8 cellular contexts compared by ENCODE assay signal in the genomic region with DNA sequence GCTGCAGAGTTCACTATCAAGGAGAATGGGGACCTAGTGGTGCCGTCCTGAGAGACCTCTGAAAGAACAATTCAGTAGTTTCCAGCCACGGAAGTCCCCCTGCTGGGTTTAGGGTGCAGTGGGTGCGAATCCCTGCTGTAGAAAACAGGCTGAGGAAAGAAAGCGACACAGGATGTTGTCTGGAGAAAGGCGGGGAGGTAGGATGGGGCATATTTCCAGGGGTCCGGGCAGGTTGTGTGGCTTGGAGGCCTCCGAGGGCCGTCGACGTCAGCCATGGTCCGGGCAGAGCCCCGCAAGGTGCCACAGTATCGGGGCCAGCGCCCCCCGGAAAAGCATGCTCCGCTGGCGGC. TPM values are rescaled to one million over a fixed set of nuclear protein-coding genes. Genes with fewer than 3 reads are reported as not detected.
DNase-seq lines count a peak whose midpoint lies in the region; TF ChIP-seq lines count a peak whose summit lies in the region.

No MANE protein-coding gene starts in this region.

- H3K9me3 Mint-ChIP-seq in HFFc6 = no peaks in the 10 kb centered on the region

- peaks cover 5% of the 10 kb centered on the region for H3K27me3 Mint-ChIP-seq in HFFc6 (ENCODE audit: insufficient read depth)

- no peak for TF ChIP-seq CTCF in HFFc6 (IDR thresholded peaks at IDR 0.05)

- peaks cover 15% of the 10 kb centered on the region for H3K36me3 Mint-ChIP-seq in HFFc6 (ENCODE audit: low read depth)

- H3K4me1 Mint-ChIP-seq in HFFc6 (ENCODE audit: low read depth) = peaks cover 37% of the 10 kb centered on the region

- H3K27ac Mint-ChIP-seq in HFFc6 = peak overlapping the region; percentile 95

- H3K4me3 Mint-ChIP-seq in HFFc6 = peak overlapping the region; percentile 92

- DNase-seq in NCI-H146 (lab: John Stamatoyannopoulos, UW) (peak; percentile 22), NCI-H146 treated with DMSO at 0.1 percent for 48 hours (lab: John Stamatoyannopoulos, UW; ENCODE audit: unreplicated experiment) (no peak), HFFc6 (peak; percentile 21), NCI-H69 (lab: John Stamatoyannopoulos, UW) (peak; percentile 66), globus pallidus (ENCODE audit: low spot score) (peak; percentile 20), pons (ENCODE audit: low spot score) (peak; percentile 14), kidney glomerular epithelial cell (lab: John Stamatoyannopoulos, UW) (no peak)
- peak; percentile 49 for DNase-seq in activated effector memory CD4-positive, alpha-beta T cell treated with Interleukin-2 at 50 U/mL for 16 hours

RNA-seq across cellular contexts. Expression of a gene that starts 0.8 kb away (rescaled TPM):
- total RNA-seq in HFFc6 (2021; fragmentation: NEBNext Ultra II Directional; extraction: Animal tissue kit (Norgen Biotek cat#: 25700)) = 10 to 100 TPM; 32.9 to 51.8 (median 48.9) TPM

Comparison
In these comparisons a context has a peak if more than half of its experiments do, and no peak if none do; other contexts are left out.
1. DNase-seq: peak in NCI-H146 (single experiment), HFFc6 (single experiment), NCI-H69 (single experiment), activated effector memory CD4-positive, alpha-beta T cell treated with Interleukin-2 at 50 U/mL for 16 hours (single experiment), globus pallidus (single experiment) and pons (single experiment); none in NCI-H146 treated with DMSO at 0.1 percent for 48 hours (single experiment) and kidney glomerular epithelial cell (single experiment).